In genomic region chr7:150370612-150371071, GRCh38 we compare ENCODE assay signal across 1 cellular context.
TF ChIP-seq lines count a peak whose summit lies in the region.

No MANE protein-coding gene starts in this region.

TF ChIP-seq in A549, 52 proteins besides CTCF, POLR2A, EP300 and RAD21 (continued from another document):
- no peak for TF ChIP-seq PBX3 (IDR thresholded peaks at IDR 0.05)
- TF ChIP-seq KDM5A (IDR thresholded peaks at IDR 0.05), result no peak
- no peak for TF ChIP-seq TFCP2L1 (CRISPR knock-in tag; IDR thresholded peaks at IDR 0.05)
- TF ChIP-seq MAZ (IDR thresholded peaks at IDR 0.05; ENCODE audit: borderline replicate concordance, low read depth, low read length), result no peak
- TF ChIP-seq HOXB5 (CRISPR knock-in tag; IDR thresholded peaks at IDR 0.05), result no peak
